ENCODE assay signal across 15 cellular contexts in genomic region chr10:85528318-85528652, GRCh38.
DNase-seq lines count a peak whose midpoint lies in the region; ATAC-seq, FAIRE-seq and TF ChIP-seq lines count a peak whose summit lies in the region.
"Had no signal": no experiment of that assay in that cellular context is flagged by ENCODE, and none has a peak within 500 bp of the region (broad histone marks: within the 10 kb centered on the region; RNA-seq: fewer than 3 reads in every experiment).

No MANE protein-coding gene starts in this region.

- H3K23me2 ChIP-seq in H1 (ENCODE audit: low read depth, low read length), result no peaks in the 10 kb centered on the region

- H2AFZ ChIP-seq in H1 (ENCODE audit: low read length), result no peak overlapping the region
- H2AFZ ChIP-seq in MM.1S (ENCODE audit: low read length), result no peak overlapping the region
- H2AFZ ChIP-seq: GM23248 had no signal

- no peak overlapping the region for H3K14ac ChIP-seq in H1 (ENCODE audit: insufficient read length)

- no peaks in the 10 kb centered on the region for H3F3A ChIP-seq in MM.1S (ENCODE audit: insufficient read depth, low read length)

- H2BK120ac ChIP-seq in H1 (replicated peaks; ENCODE audit: low read depth, low read length), result no peak overlapping the region

- H3K9ac ChIP-seq in H1 (replicated peaks in 1 of 4; ENCODE audit: extremely low read depth in 1 of 4, low read depth in 3 of 4, low read length in 3 of 4) (no peak overlapping the region), MM.1S (ENCODE audit: low read length) (no peak overlapping the region)
- H3K9ac ChIP-seq: GM23248 had no signal

- H2BK12ac ChIP-seq in H1 (ENCODE audit: low read depth, low read length), result no peak overlapping the region

- no peaks in the 10 kb centered on the region for H3K79me1 ChIP-seq in H1 (ENCODE audit: low read depth, low read length)

- H3K27me3 ChIP-seq in RWPE2 (ENCODE audit: insufficient read depth, poor library complexity, severe bottlenecking) (no peaks in the 10 kb centered on the region), H1 (replicated peaks in 1 of 4; ENCODE audit: control insufficient read depth in 3 of 4, extremely low read depth in 1 of 4, insufficient read depth in 3 of 4, low read length in 3 of 4) (no peaks in the 10 kb centered on the region), foreskin keratinocyte (no peaks in the 10 kb centered on the region), MM.1S (replicated peaks; ENCODE audit: insufficient read depth, low read length) (no peaks in the 10 kb centered on the region)

- TF ChIP-seq EP300 in H1 (IDR thresholded peaks at IDR 0.05; ENCODE audit: borderline replicate concordance in 1 of 2, low read depth in 2 of 2, low read length in 2 of 2), result no peak

- no peak overlapping the region for H3K4ac ChIP-seq in H1 (replicated peaks; ENCODE audit: insufficient read length, low read depth, low read length)

- no peak for TF ChIP-seq POLR2A in H1 (IDR thresholded peaks at IDR 0.05; ENCODE audit: control extremely low read depth in 1 of 2, low read depth in 2 of 2, low read length in 2 of 2)

- no peak overlapping the region for H3K56ac ChIP-seq in H1 (replicated peaks; ENCODE audit: insufficient read length, low read depth, low read length)

- TF ChIP-seq CTCF in RWPE2 (IDR thresholded peaks at IDR 0.05; ENCODE audit: poor library complexity, severe bottlenecking), result no peak
- no peak for TF ChIP-seq CTCF in H1 (IDR thresholded peaks at IDR 0.05; ENCODE audit: control extremely low read depth in 1 of 3, insufficient read depth in 1 of 3, low read depth in 1 of 3, low read length in 3 of 3)
- TF ChIP-seq CTCF in foreskin keratinocyte (conservative IDR thresholded peaks at IDR 0.05), result no peak
- TF ChIP-seq CTCF in MM.1S (IDR thresholded peaks at IDR 0.05; ENCODE audit: low read length), result no peak

- no peak overlapping the region for H4K5ac ChIP-seq in H1 (ENCODE audit: insufficient read length, low read depth, low read length)

- no peaks in the 10 kb centered on the region for H3K79me2 ChIP-seq in H1 (ENCODE audit: control insufficient read depth in 1 of 2, insufficient read depth in 2 of 2, low read length in 2 of 2)
- H3K79me2 ChIP-seq in MM.1S (ENCODE audit: low read length), result no peaks in the 10 kb centered on the region

- H3K23ac ChIP-seq in H1 (ENCODE audit: insufficient read length), result no peak overlapping the region

- no peak overlapping the region for H4K91ac ChIP-seq in H1 (replicated peaks; ENCODE audit: insufficient read length, low read length)

- no peak overlapping the region for H2BK5ac ChIP-seq in H1 (ENCODE audit: low read depth, low read length)

- DNase-seq in RWPE2 (ENCODE audit: low spot score) (no peak), H1 (ENCODE audit: low read depth in 1 of 2, low spot score in 2 of 2) (no peak), foreskin keratinocyte (no peak), DMS 273 (lab: John Stamatoyannopoulos, UW; ENCODE audit: unreplicated experiment) (no peak), MM.1S (no peak)
- DNase-seq: Caco-2; CD8-positive, alpha-beta memory T cell; GF-D8; GM23248; H9; HFFc6 had no signal

- no peaks in the 10 kb centered on the region for H4K20me1 ChIP-seq in H1 (replicated peaks in 1 of 2; ENCODE audit: control insufficient read depth in 1 of 2, insufficient read depth in 2 of 2, low read length in 2 of 2)
- no peaks in the 10 kb centered on the region for H4K20me1 ChIP-seq in MM.1S (ENCODE audit: insufficient read depth, low read length)

- H3K36me3 ChIP-seq in RWPE2 (ENCODE audit: low read depth) (no peaks in the 10 kb centered on the region), H1 (ENCODE audit: control insufficient read depth in 2 of 4, insufficient read depth in 4 of 4, low read length in 3 of 4) (no peaks in the 10 kb centered on the region), MM.1S (replicated peaks; ENCODE audit: insufficient read depth, low read length) (no peaks in the 10 kb centered on the region)

- H3K4me1 ChIP-seq in RWPE2 (ENCODE audit: insufficient read depth, poor library complexity, severe bottlenecking), result peaks cover 19% of the 10 kb centered on the region
- peaks cover 0 to 6% (median 2%) of the 10 kb centered on the region in 4 experiments; a peak in 4 of 7 replicates for H3K4me1 ChIP-seq in H1 (replicated peaks in 1 of 4; ENCODE audit: control insufficient read depth in 3 of 4, insufficient read depth in 4 of 4, low read length in 3 of 4)
- H3K4me1 ChIP-seq in foreskin keratinocyte, result peaks cover 24% of the 10 kb centered on the region
- no peaks in the 10 kb centered on the region for H3K4me1 ChIP-seq in MM.1S (ENCODE audit: low read length)
- H3K4me1 ChIP-seq: Caco-2 had no signal

- H3K18ac ChIP-seq in H1 (ENCODE audit: extremely low read depth, low read length), result no peak overlapping the region

- no peak for ATAC-seq in RWPE2 (ENCODE audit: low read depth)
- no peak for ATAC-seq in foreskin keratinocyte
- ATAC-seq in GM21360 (IDR thresholded peaks at IDR 0.05; ENCODE audit: unreplicated experiment), result no peak
- no peak for ATAC-seq in HG02678 (IDR thresholded peaks at IDR 0.05; ENCODE audit: unreplicated experiment)
- ATAC-seq: HepG2 had no signal

- POLR2A ChIA-PET in H1 (lab: Charles Lee; ENCODE audit: partially characterized antibody), result no interaction called here

- TF ChIP-seq RAD21 in H1 (IDR thresholded peaks at IDR 0.05 in 1 of 2, conservative IDR thresholded peaks at IDR 0.05 in 1 of 2; ENCODE audit: low read depth in 2 of 2, low read length in 2 of 2), result no peak

- H3K27ac ChIP-seq in RWPE2 (ENCODE audit: poor library complexity, severe bottlenecking) (peak overlapping the region; percentile 79), H1 (ENCODE audit: low read depth, low read length) (no peak overlapping the region), foreskin keratinocyte (peak overlapping the region; percentile 59), MM.1S (ENCODE audit: low read length) (no peak overlapping the region)
- H3K27ac ChIP-seq: GM23248 had no signal

- H3K4me2 ChIP-seq in H1 (ENCODE audit: insufficient read depth in 1 of 2, low read depth in 2 of 2, low read length in 2 of 2), result no peak overlapping the region
- no peak overlapping the region for H3K4me2 ChIP-seq in MM.1S (ENCODE audit: low read depth, low read length)

- H2BK15ac ChIP-seq in H1 (ENCODE audit: low read length), result peak overlapping the region; percentile 48; the same call in 1 of the 2 replicates

- no peak for FAIRE-seq in H1 (lab: Jason Lieb, UNC)
- FAIRE-seq: HepG2, HTR-8/SVneo had no signal

- no peaks in the 10 kb centered on the region for H3K9me2 ChIP-seq in MM.1S (replicated peaks; ENCODE audit: insufficient read depth, low read length)

- no peak overlapping the region for H3K4me3 ChIP-seq in RWPE2 (ENCODE audit: severe bottlenecking)
- no peak overlapping the region for H3K4me3 ChIP-seq in H1 (ENCODE audit: extremely low read depth in 1 of 4, insufficient read depth in 2 of 4, low read depth in 3 of 4, low read length in 4 of 4)
- H3K4me3 ChIP-seq in MM.1S (ENCODE audit: low read length), result no peak overlapping the region
- H3K4me3 ChIP-seq: GM23248 had no signal

- H3K9me3 ChIP-seq in RWPE2 (ENCODE audit: severe bottlenecking) (peaks cover 7% of the 10 kb centered on the region), H1 (ENCODE audit: insufficient read depth in 2 of 2, low read depth in 1 of 2, low read length in 1 of 2) (no peaks in the 10 kb centered on the region; a peak in 1 of 4 replicates), MM.1S (replicated peaks; ENCODE audit: insufficient read depth, low read length) (no peaks in the 10 kb centered on the region)

- no peak overlapping the region for H4K8ac ChIP-seq in H1 (ENCODE audit: extremely low read depth, insufficient read depth, low read length)

- no peak overlapping the region for H2AK5ac ChIP-seq in H1 (ENCODE audit: low read depth, low read length)

- CTCF ChIA-PET in H1 (lab: Charles Lee; ENCODE audit: partially characterized antibody), result interaction anchor here (0.7 kb wide), 1 partner anchor 13 kb away, joined by 3 read pairs; no protein-coding TSS in a partner anchor

- no peak overlapping the region for H2BK20ac ChIP-seq in H1 (ENCODE audit: low read length)

TF ChIP-seq in H1, 55 proteins besides CTCF, POLR2A, EP300 and RAD21 (continues in another document):
- TF ChIP-seq TAF1 (IDR thresholded peaks at IDR 0.05; ENCODE audit: low read depth, low read length) (no peak), NANOG (IDR thresholded peaks at IDR 0.05; ENCODE audit: insufficient read depth, low read depth, low read length, poor library complexity, severe bottlenecking) (no peak), SAP30 (IDR thresholded peaks at IDR 0.05; ENCODE audit: insufficient read depth, insufficient replicate concordance, low read length) (no peak)

Comparison
In these comparisons a context has a peak if more than half of its experiments do, and no peak if none do; other contexts are left out.
1. H3K27ac ChIP-seq: peak in RWPE2 (single experiment) and foreskin keratinocyte (single experiment); none in H1 (single experiment) and MM.1S (single experiment).